In the genomic region with DNA sequence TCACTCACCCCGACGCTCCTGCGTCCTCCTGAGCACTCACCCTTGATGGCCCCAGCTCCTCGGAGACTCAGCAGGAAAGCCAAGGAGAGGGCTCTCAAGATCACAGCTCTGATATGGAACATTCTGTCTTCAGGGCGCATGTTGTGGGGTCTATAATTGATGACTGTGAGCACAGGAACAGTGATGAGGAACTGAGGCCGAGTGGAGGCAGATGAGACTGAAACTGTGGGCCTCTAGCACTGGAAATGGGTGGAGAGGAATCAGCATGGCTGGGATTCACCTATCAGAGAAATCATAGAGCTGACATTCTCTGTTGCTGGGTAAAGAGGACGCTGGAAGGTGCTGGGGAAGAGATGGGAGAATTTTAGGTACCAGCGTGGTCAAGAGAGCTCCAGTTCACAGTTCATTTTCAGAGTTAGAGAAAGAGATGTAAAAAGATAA, we compare ENCODE assay signal across 8 cellular contexts. TPM values are rescaled to one million over a fixed set of nuclear protein-coding genes. Genes with fewer than 3 reads are reported as not detected.
DNase-seq lines count a peak whose midpoint lies in the region; ATAC-seq and TF ChIP-seq lines count a peak whose summit lies in the region.

A gene (minus strand): TSS at position 219 of the 441 bp plus-strand sequence.

- H3K4me3 ChIP-seq in liver (ENCODE audit: low read depth in 1 of 3, low read length in 3 of 3) (peak within 1 kb of the TSS in 2 of 3 donors; percentile 34 to 37), thymus (ENCODE audit: low read length) (peak within 1 kb of the TSS; percentile 25)

- H3K27ac ChIP-seq in liver (ENCODE audit: low read depth in 1 of 2, low read length in 2 of 2) (peak within 1 kb of the TSS in 1 of 2 donors; percentile 66), thymus (ENCODE audit: low read depth) (peak within 1 kb of the TSS; percentile 54)

- H3K9me3 ChIP-seq in liver (ENCODE audit: control insufficient read depth in 4 of 4, low read length in 3 of 4) (no peaks in the 10 kb centered on the region), thymus (ENCODE audit: control insufficient read depth) (no peaks in the 10 kb centered on the region)

- peak; percentile 15 for DNase-seq in ACHN
- DNase-seq in RPMI8226, result peak; percentile 45
- peak; percentile 36 for DNase-seq in MCF 10A (ENCODE audit: unreplicated experiment)
- DNase-seq in HuH-7.5 (ENCODE audit: low spot score), result no peak

- no peaks in the 10 kb centered on the region for H3K4me1 Mint-ChIP-seq in MCF 10A (ENCODE audit: insufficient read depth, unreplicated experiment)

- no peaks in the 10 kb centered on the region for H3K9me3 Mint-ChIP-seq in MCF 10A (ENCODE audit: unreplicated experiment)

- H3K27ac Mint-ChIP-seq in MCF 10A (ENCODE audit: low read depth, unreplicated experiment), result no peak within 1 kb of the TSS

- H3K4me1 ChIP-seq in liver (ENCODE audit: control insufficient read depth in 4 of 4, insufficient read depth in 4 of 4, low read length in 3 of 4) (no peaks in the 10 kb centered on the region), thymus (ENCODE audit: control insufficient read depth, insufficient read depth, low read length) (no peaks in the 10 kb centered on the region)

- H3K27me3 ChIP-seq in liver (ENCODE audit: control insufficient read depth in 4 of 4, insufficient read depth in 4 of 4, low read length in 3 of 4), result no peaks in the 10 kb centered on the region
- no peaks in the 10 kb centered on the region for H3K27me3 ChIP-seq in thymus (ENCODE audit: control insufficient read depth, insufficient read depth)

- intact Hi-C loops in MCF 10A (cut with micrococcal nuclease), result no loop called here

- H3K36me3 ChIP-seq in liver (ENCODE audit: control insufficient read depth in 4 of 4, insufficient read depth in 3 of 4, low read depth in 1 of 4, low read length in 3 of 4), result peaks cover 0 to under 1% (median 0%) of the 10 kb centered on the region in 4 donors
- no peaks in the 10 kb centered on the region for H3K36me3 ChIP-seq in thymus (ENCODE audit: control insufficient read depth, insufficient read depth)

- CTCF ChIA-PET in MCF 10A (lab: Yijun Ruan, JAX), result no interaction called here

- in situ Hi-C loops in ACHN (cut with HindIII; ENCODE audit: low pct_ligation_motif_present, low pct_unique_long_range_greater_than_20kb, low sequenced_read_pairs), result no loop called here

- 50% methylated on average over 8 of the region's 8 CpGs for WGBS in liver
- WGBS in thymus, result 9% methylated on average over 8 of the region's 8 CpGs

- TF ChIP-seq RAD21 in liver (IDR thresholded peaks at IDR 0.05), result no peak

- no peaks in the 10 kb centered on the region for H3K36me3 Mint-ChIP-seq in MCF 10A (ENCODE audit: insufficient read depth, unreplicated experiment)

- H3K27me3 Mint-ChIP-seq in MCF 10A (ENCODE audit: insufficient read depth, unreplicated experiment), result peaks cover 89% of the 10 kb centered on the region

- no peak within 1 kb of the TSS for H3K4me3 Mint-ChIP-seq in MCF 10A (ENCODE audit: unreplicated experiment)

- H3K9ac ChIP-seq in liver (ENCODE audit: low read depth in 1 of 2, low read length in 2 of 2), result peak within 1 kb of the TSS in 1 of 2 donors; percentile 76

- BruUV-seq in MCF 10A (replicated peaks; lab: Mats Ljungman, UMichigan), result no TSS peak

- no peak for TF ChIP-seq CTCF in MCF 10A (IDR thresholded peaks at IDR 0.05; ENCODE audit: unreplicated experiment)
- no peak for TF ChIP-seq CTCF in liver (IDR thresholded peaks at IDR 0.05; ENCODE audit: low read depth, low read length, missing input control)

- ATAC-seq in GM18519 (IDR thresholded peaks at IDR 0.05; ENCODE audit: low FRiP score, unreplicated experiment), result peak; percentile 54
- peak; percentile 63 for ATAC-seq in HG02870 (IDR thresholded peaks at IDR 0.05; ENCODE audit: unreplicated experiment)

- POLR2A ChIA-PET in MCF 10A (lab: Yijun Ruan, JAX), result interaction anchor here (0.6 kb wide), 2 partner anchors 10 to 896 kb away, joined by 3 read pairs; no protein-coding TSS in a partner anchor

TF ChIP-seq in liver, 16 proteins besides CTCF, POLR2A, EP300 and RAD21:
- TF ChIP-seq, protein P1, sequence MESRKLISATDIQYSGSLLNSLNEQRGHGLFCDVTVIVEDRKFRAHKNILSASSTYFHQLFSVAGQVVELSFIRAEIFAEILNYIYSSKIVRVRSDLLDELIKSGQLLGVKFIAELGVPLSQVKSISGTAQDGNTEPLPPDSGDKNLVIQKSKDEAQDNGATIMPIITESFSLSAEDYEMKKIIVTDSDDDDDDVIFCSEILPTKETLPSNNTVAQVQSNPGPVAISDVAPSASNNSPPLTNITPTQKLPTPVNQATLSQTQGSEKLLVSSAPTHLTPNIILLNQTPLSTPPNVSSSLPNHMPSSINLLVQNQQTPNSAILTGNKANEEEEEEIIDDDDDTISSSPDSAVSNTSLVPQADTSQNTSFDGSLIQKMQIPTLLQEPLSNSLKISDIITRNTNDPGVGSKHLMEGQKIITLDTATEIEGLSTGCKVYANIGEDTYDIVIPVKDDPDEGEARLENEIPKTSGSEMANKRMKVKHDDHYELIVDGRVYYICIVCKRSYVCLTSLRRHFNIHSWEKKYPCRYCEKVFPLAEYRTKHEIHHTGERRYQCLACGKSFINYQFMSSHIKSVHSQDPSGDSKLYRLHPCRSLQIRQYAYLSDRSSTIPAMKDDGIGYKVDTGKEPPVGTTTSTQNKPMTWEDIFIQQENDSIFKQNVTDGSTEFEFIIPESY (IDR thresholded peaks at IDR 0.05), result no peak
- no peak for TF ChIP-seq HNF4A (conservative IDR thresholded peaks at IDR 0.05)
- TF ChIP-seq, protein P2, sequence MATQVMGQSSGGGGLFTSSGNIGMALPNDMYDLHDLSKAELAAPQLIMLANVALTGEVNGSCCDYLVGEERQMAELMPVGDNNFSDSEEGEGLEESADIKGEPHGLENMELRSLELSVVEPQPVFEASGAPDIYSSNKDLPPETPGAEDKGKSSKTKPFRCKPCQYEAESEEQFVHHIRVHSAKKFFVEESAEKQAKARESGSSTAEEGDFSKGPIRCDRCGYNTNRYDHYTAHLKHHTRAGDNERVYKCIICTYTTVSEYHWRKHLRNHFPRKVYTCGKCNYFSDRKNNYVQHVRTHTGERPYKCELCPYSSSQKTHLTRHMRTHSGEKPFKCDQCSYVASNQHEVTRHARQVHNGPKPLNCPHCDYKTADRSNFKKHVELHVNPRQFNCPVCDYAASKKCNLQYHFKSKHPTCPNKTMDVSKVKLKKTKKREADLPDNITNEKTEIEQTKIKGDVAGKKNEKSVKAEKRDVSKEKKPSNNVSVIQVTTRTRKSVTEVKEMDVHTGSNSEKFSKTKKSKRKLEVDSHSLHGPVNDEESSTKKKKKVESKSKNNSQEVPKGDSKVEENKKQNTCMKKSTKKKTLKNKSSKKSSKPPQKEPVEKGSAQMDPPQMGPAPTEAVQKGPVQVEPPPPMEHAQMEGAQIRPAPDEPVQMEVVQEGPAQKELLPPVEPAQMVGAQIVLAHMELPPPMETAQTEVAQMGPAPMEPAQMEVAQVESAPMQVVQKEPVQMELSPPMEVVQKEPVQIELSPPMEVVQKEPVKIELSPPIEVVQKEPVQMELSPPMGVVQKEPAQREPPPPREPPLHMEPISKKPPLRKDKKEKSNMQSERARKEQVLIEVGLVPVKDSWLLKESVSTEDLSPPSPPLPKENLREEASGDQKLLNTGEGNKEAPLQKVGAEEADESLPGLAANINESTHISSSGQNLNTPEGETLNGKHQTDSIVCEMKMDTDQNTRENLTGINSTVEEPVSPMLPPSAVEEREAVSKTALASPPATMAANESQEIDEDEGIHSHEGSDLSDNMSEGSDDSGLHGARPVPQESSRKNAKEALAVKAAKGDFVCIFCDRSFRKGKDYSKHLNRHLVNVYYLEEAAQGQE (IDR thresholded peaks at IDR 0.05), result peak; percentile 25

RNA-seq across cellular contexts. Expression of the gene that starts here (rescaled TPM):
- total RNA-seq in MCF 10A (2022) (not detected in 2 replicates), liver (10 to 100 TPM; 27.3 to 31.2 TPM)
- polyA plus RNA-seq in liver (10 to 100 TPM; 12.0 to 49.3 TPM), thymus (332 TPM)

Comparison
In these comparisons a context has a peak if more than half of its experiments do, and no peak if none do; other contexts are left out.
1. RNA of the gene that starts here (total RNA-seq): 27.3 to 31.2 TPM in liver; not detected in MCF 10A; every median in the first group is over 10 times any median in the second.
2. Peak in DNase-seq in MCF 10A; RNA of the gene not detected or under 1 TPM.